Comparison of ENCODE assay signal across 33 cellular contexts in the genomic region with DNA sequence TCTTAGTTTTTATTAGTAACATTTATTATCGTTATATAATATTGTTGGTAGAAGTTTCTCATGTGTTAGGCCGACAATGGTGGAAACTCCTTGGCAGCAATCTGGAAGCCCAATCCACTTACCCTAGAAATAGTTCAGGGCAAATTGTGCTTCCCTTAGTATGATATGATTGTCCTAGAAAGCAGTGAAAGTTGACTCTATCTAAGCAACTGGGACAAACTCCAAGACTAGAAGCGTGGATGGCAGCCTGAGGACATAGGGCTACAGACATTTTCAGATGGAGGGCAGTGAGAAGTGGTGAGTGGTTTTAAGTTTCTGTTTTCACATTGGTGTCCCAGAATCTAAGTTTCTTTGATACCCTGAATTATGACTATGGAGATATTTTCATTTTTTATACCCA.
"Had no signal": no experiment of that assay in that cellular context is flagged by ENCODE, and none has a peak within 500 bp of the region (broad histone marks: within the 10 kb centered on the region; RNA-seq: fewer than 3 reads in every experiment).

No MANE protein-coding gene starts in this region.

- DNase-seq: activated B cell treated with CpG ODN at 0.5 μM for 24 hours; activated CD4-positive, alpha-beta memory T cell treated with anti-CD3 and anti-CD28 coated beads for 36 hours; activated CD4-positive, alpha-beta T cell treated with anti-CD3 and anti-CD28 coated beads for 4 hours; activated CD4-positive, alpha-beta T cell treated with anti-CD3 and anti-CD28 coated beads, Interleukin-2, amount 10 ng/mL, durations not matched to agents 24 days and 14 days; activated CD4-positive, alpha-beta T cell treated with anti-CD3 and anti-CD28 coated beads, Interleukin-2, amount 50 U/mL, for 1 hour; activated CD4-positive, alpha-beta T cell treated with anti-CD3 and anti-CD28 coated beads, Interleukin-2, amount 50 U/mL, for 4 hours; activated CD4-positive, CD25-positive, alpha-beta regulatory T cell treated with anti-CD3 and anti-CD28 coated beads, Interleukin-2, amount 50 U/mL, for 72 hours; activated CD8-positive, alpha-beta memory T cell treated with anti-CD3 and anti-CD28 coated beads, Interleukin-2, amount 50 U/mL, for 4 hours; activated CD8-positive, alpha-beta T cell treated with anti-CD3 and anti-CD28 coated beads for 36 hours; activated effector memory CD4-positive, alpha-beta T cell treated with anti-CD3 and anti-CD28 coated beads, Interleukin-2, amount 50 U/mL, for 16 hours; activated gamma-delta T cell treated with Interleukin-2 at 50 U/mL for 16 hours; activated naive CD4-positive, alpha-beta T cell; activated naive CD4-positive, alpha-beta T cell treated with anti-CD3 and anti-CD28 coated beads for 36 hours; activated naive CD4-positive, alpha-beta T cell treated with anti-CD3 and anti-CD28 coated beads, Interleukin-2, amount 50 U/mL, for 16 hours; activated naive CD8-positive, alpha-beta T cell treated with anti-CD3 and anti-CD28 coated beads for 36 hours; activated T-cell treated with anti-CD3 and anti-CD28 coated beads for 4 hours; activated T-cell treated with anti-CD3 and anti-CD28 coated beads, Interleukin-2, amount 50 U/mL, for 1 hour; activated T-cell treated with anti-CD3 and anti-CD28 coated beads, Interleukin-2, amount 50 U/mL, for 4 hours; activated T-cell treated with anti-CD3 and anti-CD28 coated beads, Interleukin-2, amount 50 U/mL, for 72 hours; adrenal gland; amniotic stem cell; aorta; body of pancreas; brain microvascular endothelial cell; caudate nucleus; cerebellar nuclear complex; T-helper 1 cell; T-helper 2 cell; T-helper 9 cell had no signal

- ATAC-seq: activated CD8-positive, alpha-beta T cell treated with anti-CD3 and anti-CD28 coated beads for 36 hours; activated naive CD4-positive, alpha-beta T cell treated with anti-CD3 and anti-CD28 coated beads, Interleukin-2, amount 50 U/mL, for 72 hours; activated T-cell treated with anti-CD3 and anti-CD28 coated beads, Interleukin-2, amount 50 U/mL, for 4 hours; activated T-cell treated with anti-CD3 and anti-CD28 coated beads, Interleukin-2, amount 50 U/mL, for 72 hours; activated T-helper 17 cell treated with anti-CD3 and anti-CD28 coated beads, Interleukin-2, amount 50 U/mL, for 72 hours; body of pancreas had no signal

- H3K36me3 ChIP-seq: adrenal gland, brain microvascular endothelial cell, breast epithelium had no signal

- H3K27me3 ChIP-seq: adrenal gland, body of pancreas, brain microvascular endothelial cell, breast epithelium had no signal

- H3K9me3 ChIP-seq: adrenal gland, body of pancreas, breast epithelium had no signal

- H3K27ac ChIP-seq: adrenal gland, body of pancreas, brain microvascular endothelial cell, breast epithelium, VCaP had no signal

- H3K4me1 ChIP-seq: adrenal gland, body of pancreas, breast epithelium had no signal

- H3K4me3 ChIP-seq: adrenal gland, body of pancreas, breast epithelium had no signal
